In genomic region chr18:28176674-28176932, GRCh38 we compare ENCODE assay signal across 8 cellular contexts. TPM values are rescaled to one million over a fixed set of nuclear protein-coding genes. Genes with fewer than 3 reads are reported as not detected.
DNase-seq lines count a peak whose midpoint lies in the region; ATAC-seq and TF ChIP-seq lines count a peak whose summit lies in the region.

No MANE protein-coding gene starts in this region.

- peaks cover 0 to 22% (median 0%) of the 10 kb centered on the region in 4 donors for H3K4me1 ChIP-seq in Peyer's patch
- H3K4me1 ChIP-seq in parathyroid adenoma = peaks cover 11% of the 10 kb centered on the region

- H3K9me3 ChIP-seq in Peyer's patch = peaks cover 0 to 5% (median 0%) of the 10 kb centered on the region in 4 donors
- no peaks in the 10 kb centered on the region for H3K9me3 ChIP-seq in parathyroid adenoma (ENCODE audit: control insufficient read depth, low read length)

- TF ChIP-seq CTCF in Peyer's patch (IDR thresholded peaks at IDR 0.05) (no peak), fibroblast of pulmonary artery (IDR thresholded peaks at IDR 0.05; ENCODE audit: low read length, missing control alignments) (no peak), parathyroid adenoma (IDR thresholded peaks at IDR 0.05) (no peak)

- H3K27ac ChIP-seq in Peyer's patch = no peak overlapping the region
- peak overlapping the region; percentile 89 for H3K27ac ChIP-seq in parathyroid adenoma

- H3K36me3 ChIP-seq in Peyer's patch (no peaks in the 10 kb centered on the region), parathyroid adenoma (ENCODE audit: control insufficient read depth, insufficient read depth, low read length) (no peaks in the 10 kb centered on the region)

- H3K4me2 ChIP-seq in parathyroid adenoma (ENCODE audit: low read length) = peak overlapping the region; percentile 62

- H3K4me3 ChIP-seq in Peyer's patch = peak overlapping the region; percentile 17 to 50 (median 37)
- peak overlapping the region; percentile 87 for H3K4me3 ChIP-seq in fibroblast of pulmonary artery (replicated peaks; ENCODE audit: low read depth, low read length)
- no peak overlapping the region for H3K4me3 ChIP-seq in parathyroid adenoma (ENCODE audit: low read depth, low read length)

- DNase-seq in DMS53 treated with DMSO at 0.1 percent for 48 hours (lab: John Stamatoyannopoulos, UW; ENCODE audit: unreplicated experiment) = peak; percentile 20
- no peak for DNase-seq in Peyer's patch
- no peak for DNase-seq in fibroblast of pulmonary artery (ENCODE audit: low read depth)
- DNase-seq in dermis blood vessel endothelial cell = no peak
- no peak for DNase-seq in activated effector memory CD4-positive, alpha-beta T cell treated with anti-CD3 and anti-CD28 coated beads, Interleukin-2, amount 50 U/mL, for 16 hours

- ATAC-seq in GM19328 (IDR thresholded peaks at IDR 0.05; ENCODE audit: unreplicated experiment) (no peak), GM21447 (IDR thresholded peaks at IDR 0.05; ENCODE audit: unreplicated experiment) (no peak)

- peak overlapping the region; percentile 82 for H2AFZ ChIP-seq in parathyroid adenoma

- no peaks in the 10 kb centered on the region for H3K79me2 ChIP-seq in parathyroid adenoma

- H3K9ac ChIP-seq in parathyroid adenoma = no peak overlapping the region

- no peak for TF ChIP-seq POLR2A in Peyer's patch (IDR thresholded peaks at IDR 0.05)

- H3K27me3 ChIP-seq in Peyer's patch = peaks cover 0 to 15% of the 10 kb centered on the region in 2 donors
- no peaks in the 10 kb centered on the region for H3K27me3 ChIP-seq in parathyroid adenoma (ENCODE audit: control insufficient read depth, insufficient read depth, low read length)

RNA-seq across cellular contexts. Expression of gene CDH2, which starts 0.3 kb away (rescaled TPM):
- 1 to 10 TPM in 1 of 4 donors, under 1 TPM in 1, not detected in 2; 0.66 to 1.3 TPM for total RNA-seq in Peyer's patch
- 1.8 and 1.9 TPM in 2 replicates for total RNA-seq in dermis blood vessel endothelial cell
